In the genomic region with DNA sequence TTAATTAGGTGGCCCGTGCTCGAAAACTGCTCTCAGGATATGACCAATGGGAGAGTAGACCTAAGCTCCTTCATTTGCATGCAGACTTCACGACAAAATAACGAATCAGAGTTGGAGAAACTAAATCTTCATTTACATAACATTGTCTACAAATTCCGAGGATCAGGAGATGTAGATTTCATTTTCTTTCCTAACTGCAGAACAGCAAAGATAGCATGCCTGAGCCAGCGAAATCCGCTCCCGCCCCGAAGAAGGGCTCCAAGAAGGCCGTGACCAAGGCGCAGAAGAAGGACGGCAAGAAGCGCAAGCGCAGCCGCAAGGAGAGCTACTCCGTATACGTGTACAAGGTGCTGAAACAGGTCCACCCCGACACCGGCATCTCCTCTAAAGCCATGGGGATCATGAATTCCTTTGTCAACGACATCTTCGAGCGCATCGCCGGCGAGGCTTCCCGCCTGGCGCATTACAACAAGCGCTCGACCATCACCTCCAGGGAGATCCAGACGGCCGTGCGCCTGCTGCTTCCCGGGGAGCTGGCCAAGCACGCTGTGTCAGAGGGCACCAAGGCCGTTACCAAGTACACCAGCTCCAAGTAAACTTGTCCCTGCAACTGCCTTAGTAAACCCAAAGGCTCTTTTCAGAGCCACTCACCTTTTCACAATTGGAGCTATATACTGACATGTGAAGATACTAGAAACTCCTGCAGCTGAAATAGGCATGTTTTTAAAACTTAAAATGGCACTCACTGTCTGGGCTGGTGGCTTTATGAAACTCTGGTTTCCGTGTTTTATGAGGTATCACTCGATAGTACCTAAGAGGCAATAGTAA, we compare ENCODE assay signal across 9 cellular contexts.
DNase-seq lines count a peak whose midpoint lies in the region; ATAC-seq and TF ChIP-seq lines count a peak whose summit lies in the region.
"Had no signal": no experiment of that assay in that cellular context is flagged by ENCODE, and none has a peak within 500 bp of the region (broad histone marks: within the 10 kb centered on the region; RNA-seq: fewer than 3 reads in every experiment).

No MANE protein-coding gene starts in this region.

- H3K4me3 ChIP-seq in HFF-Myc (replicated peaks; ENCODE audit: low read depth, low read length) = peak overlapping the region; percentile 44

- POLR2A ChIA-PET in CD4-positive, alpha-beta T cell (lab: Charles Lee) = interaction anchor here (0.7 to 11.2 kb wide), 57 partner anchors 9 to 1711 kb away, joined by 3 to 866 read pairs (median 5); a partner anchor contains a TSS
- POLR2A ChIA-PET in T-cell (lab: Charles Lee) = interaction anchor here (0.5 to 3.7 kb wide), 47 partner anchors 10 to 1709 kb away, joined by 3 to 122 read pairs (median 5); a partner anchor contains a TSS

- intact Hi-C loops in CD4-positive, alpha-beta T cell (cut with DNase I, micrococcal nuclease) = loop anchor here in 1 of 2 experiments (1.0 kb wide), 1 partner anchor 12 kb away; no protein-coding TSS in a partner anchor

- CTCF ChIA-PET in CD4-positive, alpha-beta T cell (lab: Charles Lee) = interaction anchor here (1.0 to 2.2 kb wide), 9 partner anchors 14 to 412 kb away, joined by 3 to 10 read pairs (median 4); a partner anchor contains a TSS
- CTCF ChIA-PET in T-cell (lab: Charles Lee) = interaction anchor here (0.5 to 2.7 kb wide), 19 partner anchors 10 to 963 kb away, joined by 3 to 33 read pairs (median 4); a partner anchor contains a TSS

- no peaks in the 10 kb centered on the region for H3K27me3 ChIP-seq in CD4-positive, alpha-beta T cell (ENCODE audit: control insufficient read depth, insufficient read depth, low read length)

- peaks cover 7% of the 10 kb centered on the region for H3K36me3 Mint-ChIP-seq in CD4-positive, alpha-beta T cell (ENCODE audit: low read depth)
- H3K36me3 Mint-ChIP-seq in T-cell = no peaks in the 10 kb centered on the region

- H3K27me3 Mint-ChIP-seq in CD4-positive, alpha-beta T cell = no peaks in the 10 kb centered on the region
- H3K27me3 Mint-ChIP-seq in T-cell = no peaks in the 10 kb centered on the region

- peaks cover 42% of the 10 kb centered on the region for H3K4me1 Mint-ChIP-seq in CD4-positive, alpha-beta T cell (ENCODE audit: low read depth)
- H3K4me1 Mint-ChIP-seq in T-cell = peaks cover 42 to 49% (median 46%) of the 10 kb centered on the region in 3 donors

- H3K4me3 Mint-ChIP-seq in CD4-positive, alpha-beta T cell = peak overlapping the region; percentile 99
- H3K4me3 Mint-ChIP-seq in T-cell = peak overlapping the region; percentile 88 to 96 (median 93)

- peak in 9 of 10 experiments; percentile 20 to 60 (median 40) for DNase-seq in CD4-positive, alpha-beta T cell
- DNase-seq in HFF-Myc (ENCODE audit: extremely low read depth, low read depth) (peak; percentile 88), T-cell (peak in 24 of 34 experiments; percentile 20 to 66 (median 42)), brain pericyte (ENCODE audit: low read depth, low spot score) (peak; percentile 71), hippocampal formation (lab: John Stamatoyannopoulos, UW) (peak; percentile 56 to 92), putamen (ENCODE audit: low spot score) (peak; percentile 91), NCI-H526 treated with DMSO at 0.1 percent for 48 hours (lab: John Stamatoyannopoulos, UW) (no peak)

- no peaks in the 10 kb centered on the region for H3K9me3 Mint-ChIP-seq in CD4-positive, alpha-beta T cell
- peaks cover 0 to 4% (median 0%) of the 10 kb centered on the region in 3 donors for H3K9me3 Mint-ChIP-seq in T-cell

- peak; percentile 89 for ATAC-seq in CD4-positive, alpha-beta T cell (ENCODE audit: poor library complexity)
- ATAC-seq in T-cell (replicated peaks in 1 of 4) (peak; percentile 87 to 91 (median 89)), HG02884 (IDR thresholded peaks at IDR 0.05; ENCODE audit: unreplicated experiment) (no peak)

- TF ChIP-seq CTCF in CD4-positive, alpha-beta T cell (IDR thresholded peaks at IDR 0.05) = no peak
- TF ChIP-seq CTCF in HFF-Myc (IDR thresholded peaks at IDR 0.05; ENCODE audit: low read depth, low read length, missing control alignments) = no peak

- peak overlapping the region; percentile 72 for H3K27ac ChIP-seq in CD4-positive, alpha-beta T cell (ENCODE audit: low read depth, low read length)
- H3K27ac ChIP-seq: KMS-11 had no signal

- H3K9me3 ChIP-seq in CD4-positive, alpha-beta T cell (ENCODE audit: control insufficient read depth, low read length) = no peaks in the 10 kb centered on the region

- peak overlapping the region; percentile 86 for H3K27ac Mint-ChIP-seq in CD4-positive, alpha-beta T cell
- H3K27ac Mint-ChIP-seq in T-cell = peak overlapping the region; percentile 94 to 98
